ENCODE assay signal across 6 cellular contexts in the genomic region with DNA sequence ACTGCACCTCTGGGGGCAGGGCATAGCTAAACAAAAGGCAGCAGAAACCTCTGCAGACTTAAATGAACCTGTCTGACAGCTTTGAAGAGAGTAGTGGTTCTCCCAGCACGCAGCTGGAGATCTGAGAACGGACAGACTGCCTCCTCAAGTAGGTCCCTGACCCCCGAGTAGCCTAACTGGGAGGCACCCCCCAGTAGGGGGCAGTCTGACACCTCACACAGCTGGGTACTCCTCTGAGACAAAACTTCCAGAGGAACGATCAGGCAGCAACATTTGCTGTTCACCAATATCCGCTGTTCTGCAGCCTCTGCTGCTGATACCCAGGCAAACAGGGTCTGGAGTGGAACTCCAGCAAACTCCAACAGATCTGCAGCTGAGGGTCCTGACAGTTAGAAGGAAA.
DNase-seq lines count a peak whose midpoint lies in the region; ATAC-seq and TF ChIP-seq lines count a peak whose summit lies in the region.
"Not testable (repeated sequence)": the region's sequence is repeated elsewhere in the genome, so short reads cannot be mapped to it uniquely, and the experiment has no call there.

No MANE protein-coding gene starts in this region.

- H3K4me1 Mint-ChIP-seq in effector memory CD8-positive, alpha-beta T cell (ENCODE audit: low read depth in 2 of 2): not testable (repeated sequence)

- H3K4me3 ChIP-seq in GM06990 (replicated peaks; ENCODE audit: low read depth, low read length): not testable (repeated sequence)

- not testable (repeated sequence) for H3K4me3 Mint-ChIP-seq in effector memory CD8-positive, alpha-beta T cell

- not testable (repeated sequence) for H3K27ac Mint-ChIP-seq in effector memory CD8-positive, alpha-beta T cell

- not testable (repeated sequence) for H3K36me3 Mint-ChIP-seq in effector memory CD8-positive, alpha-beta T cell (ENCODE audit: insufficient read depth)

- ATAC-seq in effector memory CD8-positive, alpha-beta T cell (replicated peaks): not testable (repeated sequence)

- H3K27me3 ChIP-seq in GM06990 (replicated peaks; ENCODE audit: control insufficient read depth, insufficient read depth, low read length): not testable (repeated sequence)

- H3K9me3 Mint-ChIP-seq in effector memory CD8-positive, alpha-beta T cell: not testable (repeated sequence)

- not testable (repeated sequence) for DNase-seq in GM06990 (ENCODE audit: extremely low read depth, insufficient read length)
- DNase-seq in T-helper 9 cell: peak; percentile 13
- peak; percentile 18 for DNase-seq in activated CD8-positive, alpha-beta memory T cell treated with anti-CD3 and anti-CD28 coated beads, Interleukin-2, amount 50 U/mL, for 4 hours
- DNase-seq in activated effector memory CD4-positive, alpha-beta T cell treated with anti-CD3 and anti-CD28 coated beads, Interleukin-2, amount 50 U/mL, for 16 hours: peak; percentile 72
- DNase-seq in effector memory CD8-positive, alpha-beta T cell: peak in 2 of 3 experiments; percentile 4 to 23
- peak; percentile 37 for DNase-seq in stimulated activated CD4-positive, alpha-beta T cell treated with anti-CD3 and anti-CD28 coated beads, Interleukin-15, amount 100 ng/mL, for 24 hours

- H3K27me3 Mint-ChIP-seq in effector memory CD8-positive, alpha-beta T cell: peaks cover 9 to 17% of the 10 kb centered on the region in 2 donors

- TF ChIP-seq CTCF in GM06990 (IDR thresholded peaks at IDR 0.05; ENCODE audit: insufficient read depth, low read length, poor library complexity, severe bottlenecking): peak; percentile 9

- H3K36me3 ChIP-seq in GM06990 (ENCODE audit: control insufficient read depth, insufficient read depth, low read length): not testable (repeated sequence)
